In the genomic region with DNA sequence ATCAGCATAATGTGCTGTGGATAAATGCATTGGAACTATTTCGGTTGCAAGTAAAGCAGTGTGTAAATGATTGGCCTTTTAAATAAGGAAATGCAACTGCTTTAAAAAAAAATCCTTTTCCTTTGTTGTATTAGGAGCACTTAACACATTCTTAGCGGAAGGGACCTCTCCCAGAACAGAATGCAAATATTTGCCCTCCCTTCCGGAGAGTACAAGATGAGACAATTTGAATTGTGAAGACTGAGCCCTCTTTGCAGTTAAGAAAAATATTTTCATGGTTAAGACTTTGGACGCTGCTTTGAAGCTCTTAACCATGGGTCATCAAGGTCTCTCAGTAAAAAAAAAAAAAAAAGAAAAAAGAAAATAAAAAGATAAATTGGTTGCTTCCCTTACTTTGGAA, we compare ENCODE assay signal across 21 cellular contexts. TPM values are rescaled to one million over a fixed set of nuclear protein-coding genes. Genes with fewer than 3 reads are reported as not detected.
DNase-seq lines count a peak whose midpoint lies in the region; ATAC-seq and TF ChIP-seq lines count a peak whose summit lies in the region.
"Had no signal": no experiment of that assay in that cellular context is flagged by ENCODE, and none has a peak within 500 bp of the region (broad histone marks: within the 10 kb centered on the region; RNA-seq: fewer than 3 reads in every experiment).

No MANE protein-coding gene starts in this region.

- H3K4me1 ChIP-seq in OCI-LY3 (ENCODE audit: low read length) = peaks cover 8% of the 10 kb centered on the region; the same call in 1 of the 2 replicates
- H3K4me1 ChIP-seq in left lung = no peaks in the 10 kb centered on the region
- no peaks in the 10 kb centered on the region for H3K4me1 ChIP-seq in sigmoid colon
- H3K4me1 ChIP-seq in MM.1S (ENCODE audit: low read length) = no peaks in the 10 kb centered on the region
- H3K4me1 ChIP-seq in gastroesophageal sphincter = no peaks in the 10 kb centered on the region

- no peak for TF ChIP-seq POLR2A in sigmoid colon (IDR thresholded peaks at IDR 0.05)
- TF ChIP-seq POLR2A in gastroesophageal sphincter (IDR thresholded peaks at IDR 0.05) = no peak

- H3K27ac ChIP-seq in C4-2B (peak overlapping the region; percentile 47), OCI-LY3 (ENCODE audit: low read length) (no peak overlapping the region), left lung (no peak overlapping the region), sigmoid colon (no peak overlapping the region), MM.1S (ENCODE audit: low read length) (no peak overlapping the region), gastroesophageal sphincter (no peak overlapping the region)

- no peak for TF ChIP-seq CTCF in C4-2B (conservative IDR thresholded peaks at IDR 0.05)
- no peak for TF ChIP-seq CTCF in OCI-LY3 (IDR thresholded peaks at IDR 0.05; ENCODE audit: low read depth, low read length)
- TF ChIP-seq CTCF in left lung (IDR thresholded peaks at IDR 0.05) = no peak
- TF ChIP-seq CTCF in sigmoid colon (IDR thresholded peaks at IDR 0.05) = no peak
- TF ChIP-seq CTCF in MM.1S (IDR thresholded peaks at IDR 0.05; ENCODE audit: low read length) = no peak
- TF ChIP-seq CTCF in gastroesophageal sphincter (IDR thresholded peaks at IDR 0.05) = no peak

- H3K36me3 ChIP-seq in OCI-LY3 (replicated peaks; ENCODE audit: low read depth, low read length) = no peaks in the 10 kb centered on the region
- no peaks in the 10 kb centered on the region for H3K36me3 ChIP-seq in left lung
- no peaks in the 10 kb centered on the region for H3K36me3 ChIP-seq in sigmoid colon
- H3K36me3 ChIP-seq in MM.1S (replicated peaks; ENCODE audit: insufficient read depth, low read length) = no peaks in the 10 kb centered on the region
- H3K36me3 ChIP-seq in gastroesophageal sphincter = no peaks in the 10 kb centered on the region

- H2AFZ ChIP-seq in OCI-LY3 (ENCODE audit: low read depth, low read length) = peak overlapping the region; percentile 91
- H2AFZ ChIP-seq in MM.1S (ENCODE audit: low read length) = no peak overlapping the region

- TF ChIP-seq EP300 in sigmoid colon (IDR thresholded peaks at IDR 0.05) (no peak), gastroesophageal sphincter (IDR thresholded peaks at IDR 0.05) (no peak)

- no peaks in the 10 kb centered on the region for H3K9me2 ChIP-seq in MM.1S (replicated peaks; ENCODE audit: insufficient read depth, low read length)

- ATAC-seq in left lung (peak; percentile 74), gastroesophageal sphincter (no peak)
- ATAC-seq: K562, Panc1 had no signal

- H3K4me2 ChIP-seq in OCI-LY3 (ENCODE audit: low read length) = peak overlapping the region; percentile 69
- H3K4me2 ChIP-seq in MM.1S (ENCODE audit: low read depth, low read length) = no peak overlapping the region

- H3K27me3 ChIP-seq in OCI-LY3 (ENCODE audit: low read depth, low read length) = no peaks in the 10 kb centered on the region
- no peaks in the 10 kb centered on the region for H3K27me3 ChIP-seq in left lung
- H3K27me3 ChIP-seq in sigmoid colon = no peaks in the 10 kb centered on the region
- H3K27me3 ChIP-seq in MM.1S (replicated peaks; ENCODE audit: insufficient read depth, low read length) = no peaks in the 10 kb centered on the region
- H3K27me3 ChIP-seq in gastroesophageal sphincter = no peaks in the 10 kb centered on the region

- H3K4me3 ChIP-seq in OCI-LY3 (ENCODE audit: low read length) (peak overlapping the region; percentile 61), left lung (no peak overlapping the region), sigmoid colon (no peak overlapping the region), MM.1S (ENCODE audit: low read length) (no peak overlapping the region), gastroesophageal sphincter (no peak overlapping the region)
- H3K4me3 ChIP-seq: K562 had no signal

- DNase-seq in ELF-1 (ENCODE audit: low read depth, low spot score) (peak; percentile 8), left lung (no peak), sigmoid colon (no peak), MM.1S (no peak), NCI-H2107 treated with DMSO at 0.1 percent for 48 hours (lab: John Stamatoyannopoulos, UW; ENCODE audit: unreplicated experiment) (no peak)
- DNase-seq: ACHN, AML-193, COR-L47, DMS153, HCEC 1CT, MV-4-11, NCI-H1417, NCI-H2081, NCI-H524 treated with DMSO at 0.1 percent for 48 hours, SW 1271 had no signal

- WGBS in sigmoid colon, 2 donors = 14 to 56% methylated on average over 4 of the region's 4 CpGs
- WGBS in gastroesophageal sphincter (ENCODE audit: low coverage in 1 of 2), 2 donors = 44 to 61% methylated on average over 4 of the region's 4 CpGs

- intact Hi-C loops in left lung (cut with DNase I) (no loop called here), sigmoid colon (cut with DNase I) (no loop called here)

- H4K20me1 ChIP-seq in OCI-LY3 (ENCODE audit: insufficient read depth, low read length) (no peaks in the 10 kb centered on the region), MM.1S (ENCODE audit: insufficient read depth, low read length) (no peaks in the 10 kb centered on the region)

- H3K9me3 ChIP-seq in OCI-LY3 (ENCODE audit: insufficient read depth, low read length) = no peaks in the 10 kb centered on the region
- H3K9me3 ChIP-seq in left lung = no peaks in the 10 kb centered on the region
- H3K9me3 ChIP-seq in sigmoid colon = no peaks in the 10 kb centered on the region
- H3K9me3 ChIP-seq in MM.1S (replicated peaks; ENCODE audit: insufficient read depth, low read length) = no peaks in the 10 kb centered on the region
- no peaks in the 10 kb centered on the region for H3K9me3 ChIP-seq in gastroesophageal sphincter

- H3K79me2 ChIP-seq in OCI-LY3 (ENCODE audit: low read length) (no peaks in the 10 kb centered on the region), MM.1S (ENCODE audit: low read length) (no peaks in the 10 kb centered on the region)

- H3K9ac ChIP-seq in OCI-LY3 (ENCODE audit: low read length) = no peak overlapping the region; the same call in 1 of the 2 replicates
- H3K9ac ChIP-seq in MM.1S (ENCODE audit: low read length) = no peak overlapping the region

- no peaks in the 10 kb centered on the region for H3F3A ChIP-seq in MM.1S (ENCODE audit: insufficient read depth, low read length)

RNA-seq across cellular contexts. Expression of gene NOX1, which starts 9.5 kb away (rescaled TPM):
- total RNA-seq in left lung (not detected), sigmoid colon (under 1 TPM in 2 of 4 donors, not detected in 2; 0.33 to 0.36 TPM), gastroesophageal sphincter (under 1 TPM in 1 of 4 donors, not detected in 3; 0.31 TPM)
- polyA plus RNA-seq in sigmoid colon = 10 to 100 TPM in 2 of 3 donors, 1 to 10 TPM in 1; 6.6 to 54.8 (median 12.0) TPM
- total RNA-seq: K562, SK-MEL-5 had no signal

RNA-seq across cellular contexts. Expression of gene XKRX, which starts 45.1 kb away (rescaled TPM):
- total RNA-seq in left lung (10 to 100 TPM in 1 of 2 donors, 1 to 10 TPM in 1; 7.4 to 14.3 TPM), sigmoid colon (1 to 10 TPM in 1 of 4 donors, under 1 TPM in 1, not detected in 2; 0.14 to 1.2 TPM), gastroesophageal sphincter (under 1 TPM in 1 of 4 donors, not detected in 3; 0.16 TPM)
- 1 to 10 TPM in 1 of 3 donors, under 1 TPM in 1, not detected in 1; 0.23 to 1.3 TPM for polyA plus RNA-seq in sigmoid colon
- total RNA-seq: K562, SK-MEL-5 had no signal
